ENCODE assay signal across 1 cellular context in the genomic region with DNA sequence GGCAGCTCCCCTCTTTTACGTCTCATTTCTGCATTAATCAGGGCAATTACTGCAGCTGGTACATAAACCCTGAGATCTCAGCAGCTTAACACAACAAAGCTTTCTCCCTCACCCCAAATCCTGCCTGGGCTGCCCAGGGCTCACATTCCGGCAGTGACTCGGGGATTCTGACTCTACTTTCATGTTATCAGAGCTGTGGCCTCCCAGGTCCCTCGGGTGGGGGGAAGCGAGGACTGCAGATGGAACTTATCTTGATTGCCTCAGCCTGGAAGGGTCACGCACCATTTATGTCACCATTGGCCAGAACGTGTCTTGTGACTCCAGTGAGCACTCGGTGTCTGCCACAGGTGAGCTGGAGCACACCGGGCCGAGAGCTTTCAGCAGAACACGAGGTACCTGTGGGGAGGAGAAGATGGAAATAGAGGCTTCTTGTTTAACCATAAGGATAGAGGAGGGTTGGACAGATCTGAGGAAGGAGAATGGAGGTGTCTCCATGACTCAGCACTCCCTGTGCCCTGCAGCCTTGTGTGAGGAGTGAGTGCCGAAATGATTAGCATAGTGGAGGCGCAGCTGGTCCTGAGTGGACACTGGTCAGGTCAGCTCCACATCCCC.
TF ChIP-seq lines count a peak whose summit lies in the region.

No MANE protein-coding gene starts in this region.

TF ChIP-seq in K562, 482 proteins besides CTCF, POLR2A, EP300 and RAD21 (continued from another document and continues in another):
- TF ChIP-seq PHF20 (IDR thresholded peaks at IDR 0.05; ENCODE audit: partially characterized antibody) (no peak), BHLHE40 (IDR thresholded peaks at IDR 0.05; ENCODE audit: low read length) (peak; percentile 56; the same call in 1 of the 2 replicates), SMARCA5 (IDR thresholded peaks at IDR 0.05) (no peak), PRDM10 (IDR thresholded peaks at IDR 0.05; ENCODE audit: partially characterized antibody) (peak; percentile 5), ZNF316 (IDR thresholded peaks at IDR 0.05) (peak; percentile 98), RBFOX2 (IDR thresholded peaks at IDR 0.05; ENCODE audit: low read depth, low read length) (peak; percentile 52), BMI1 (IDR thresholded peaks at IDR 0.05; ENCODE audit: low read length) (no peak), CXXC5 (CRISPR knock-in tag; IDR thresholded peaks at IDR 0.05) (peak; percentile 51), THAP7 (CRISPR knock-in tag; IDR thresholded peaks at IDR 0.05) (no peak), CREM (IDR thresholded peaks at IDR 0.05; ENCODE audit: low read depth) (0 out of 2 replicates have a peak, but pooled peaks have one; percentile 14), BRF1 (IDR thresholded peaks at IDR 0.05; ENCODE audit: borderline replicate concordance, extremely low read depth, insufficient read length) (no peak), TEAD2 (tag; IDR thresholded peaks at IDR 0.05) (peak; percentile 88), ZNF644 (tag; IDR thresholded peaks at IDR 0.05; ENCODE audit: low read depth) (peak; percentile 65; the same call in 1 of the 2 replicates), SMARCC2 (IDR thresholded peaks at IDR 0.05; ENCODE audit: low read depth) (peak; percentile 64; the same call in 1 of the 2 replicates), ZNF766 (CRISPR knock-in tag; conservative IDR thresholded peaks at IDR 0.05) (peak; percentile 54; the same call in 1 of the 2 replicates), FOXM1 (IDR thresholded peaks at IDR 0.05; ENCODE audit: low read depth) (peak; percentile 39; the same call in 1 of the 2 replicates), FOXM1 (CRISPR knock-in tag; IDR thresholded peaks at IDR 0.05; ENCODE audit: low read depth) (no peak), CBX3 (IDR thresholded peaks at IDR 0.05; ENCODE audit: borderline replicate concordance in 1 of 2, low read length in 2 of 2) (0 out of 3 replicates have a peak, but pooled peaks of 1 of the 2 experiments have one; percentile 25), ATF3 (IDR thresholded peaks at IDR 0.05) (peak; percentile 76; the same call in 1 of the 2 replicates), ATF3 (CRISPR knock-in tag; conservative IDR thresholded peaks at IDR 0.05) (no peak), ESRRA (IDR thresholded peaks at IDR 0.05; ENCODE audit: borderline replicate concordance, low read depth) (peak; percentile 41; the same call in 1 of the 2 replicates), MLX (CRISPR knock-in tag; conservative IDR thresholded peaks at IDR 0.05) (no peak), ERF (CRISPR knock-in tag; IDR thresholded peaks at IDR 0.05) (no peak), CBX1 (IDR thresholded peaks at IDR 0.05; ENCODE audit: low read depth) (no peak), HDAC2 (IDR thresholded peaks at IDR 0.05) (peak; percentile 83), DNMT1 (IDR thresholded peaks at IDR 0.05) (no peak)
- TF ChIP-seq, protein P1, sequence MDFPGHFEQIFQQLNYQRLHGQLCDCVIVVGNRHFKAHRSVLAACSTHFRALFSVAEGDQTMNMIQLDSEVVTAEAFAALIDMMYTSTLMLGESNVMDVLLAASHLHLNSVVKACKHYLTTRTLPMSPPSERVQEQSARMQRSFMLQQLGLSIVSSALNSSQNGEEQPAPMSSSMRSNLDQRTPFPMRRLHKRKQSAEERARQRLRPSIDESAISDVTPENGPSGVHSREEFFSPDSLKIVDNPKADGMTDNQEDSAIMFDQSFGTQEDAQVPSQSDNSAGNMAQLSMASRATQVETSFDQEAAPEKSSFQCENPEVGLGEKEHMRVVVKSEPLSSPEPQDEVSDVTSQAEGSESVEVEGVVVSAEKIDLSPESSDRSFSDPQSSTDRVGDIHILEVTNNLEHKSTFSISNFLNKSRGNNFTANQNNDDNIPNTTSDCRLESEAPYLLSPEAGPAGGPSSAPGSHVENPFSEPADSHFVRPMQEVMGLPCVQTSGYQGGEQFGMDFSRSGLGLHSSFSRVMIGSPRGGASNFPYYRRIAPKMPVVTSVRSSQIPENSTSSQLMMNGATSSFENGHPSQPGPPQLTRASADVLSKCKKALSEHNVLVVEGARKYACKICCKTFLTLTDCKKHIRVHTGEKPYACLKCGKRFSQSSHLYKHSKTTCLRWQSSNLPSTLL (IDR thresholded peaks at IDR 0.05) = no peak
- TF ChIP-seq, protein P2, sequence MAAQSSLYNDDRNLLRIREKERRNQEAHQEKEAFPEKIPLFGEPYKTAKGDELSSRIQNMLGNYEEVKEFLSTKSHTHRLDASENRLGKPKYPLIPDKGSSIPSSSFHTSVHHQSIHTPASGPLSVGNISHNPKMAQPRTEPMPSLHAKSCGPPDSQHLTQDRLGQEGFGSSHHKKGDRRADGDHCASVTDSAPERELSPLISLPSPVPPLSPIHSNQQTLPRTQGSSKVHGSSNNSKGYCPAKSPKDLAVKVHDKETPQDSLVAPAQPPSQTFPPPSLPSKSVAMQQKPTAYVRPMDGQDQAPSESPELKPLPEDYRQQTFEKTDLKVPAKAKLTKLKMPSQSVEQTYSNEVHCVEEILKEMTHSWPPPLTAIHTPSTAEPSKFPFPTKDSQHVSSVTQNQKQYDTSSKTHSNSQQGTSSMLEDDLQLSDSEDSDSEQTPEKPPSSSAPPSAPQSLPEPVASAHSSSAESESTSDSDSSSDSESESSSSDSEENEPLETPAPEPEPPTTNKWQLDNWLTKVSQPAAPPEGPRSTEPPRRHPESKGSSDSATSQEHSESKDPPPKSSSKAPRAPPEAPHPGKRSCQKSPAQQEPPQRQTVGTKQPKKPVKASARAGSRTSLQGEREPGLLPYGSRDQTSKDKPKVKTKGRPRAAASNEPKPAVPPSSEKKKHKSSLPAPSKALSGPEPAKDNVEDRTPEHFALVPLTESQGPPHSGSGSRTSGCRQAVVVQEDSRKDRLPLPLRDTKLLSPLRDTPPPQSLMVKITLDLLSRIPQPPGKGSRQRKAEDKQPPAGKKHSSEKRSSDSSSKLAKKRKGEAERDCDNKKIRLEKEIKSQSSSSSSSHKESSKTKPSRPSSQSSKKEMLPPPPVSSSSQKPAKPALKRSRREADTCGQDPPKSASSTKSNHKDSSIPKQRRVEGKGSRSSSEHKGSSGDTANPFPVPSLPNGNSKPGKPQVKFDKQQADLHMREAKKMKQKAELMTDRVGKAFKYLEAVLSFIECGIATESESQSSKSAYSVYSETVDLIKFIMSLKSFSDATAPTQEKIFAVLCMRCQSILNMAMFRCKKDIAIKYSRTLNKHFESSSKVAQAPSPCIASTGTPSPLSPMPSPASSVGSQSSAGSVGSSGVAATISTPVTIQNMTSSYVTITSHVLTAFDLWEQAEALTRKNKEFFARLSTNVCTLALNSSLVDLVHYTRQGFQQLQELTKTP (IDR thresholded peaks at IDR 0.05; ENCODE audit: low read depth in 1 of 2, partially characterized antibody in 2 of 2) = peak in 1 of 2 experiments; percentile 56
- TF ChIP-seq, protein P3, sequence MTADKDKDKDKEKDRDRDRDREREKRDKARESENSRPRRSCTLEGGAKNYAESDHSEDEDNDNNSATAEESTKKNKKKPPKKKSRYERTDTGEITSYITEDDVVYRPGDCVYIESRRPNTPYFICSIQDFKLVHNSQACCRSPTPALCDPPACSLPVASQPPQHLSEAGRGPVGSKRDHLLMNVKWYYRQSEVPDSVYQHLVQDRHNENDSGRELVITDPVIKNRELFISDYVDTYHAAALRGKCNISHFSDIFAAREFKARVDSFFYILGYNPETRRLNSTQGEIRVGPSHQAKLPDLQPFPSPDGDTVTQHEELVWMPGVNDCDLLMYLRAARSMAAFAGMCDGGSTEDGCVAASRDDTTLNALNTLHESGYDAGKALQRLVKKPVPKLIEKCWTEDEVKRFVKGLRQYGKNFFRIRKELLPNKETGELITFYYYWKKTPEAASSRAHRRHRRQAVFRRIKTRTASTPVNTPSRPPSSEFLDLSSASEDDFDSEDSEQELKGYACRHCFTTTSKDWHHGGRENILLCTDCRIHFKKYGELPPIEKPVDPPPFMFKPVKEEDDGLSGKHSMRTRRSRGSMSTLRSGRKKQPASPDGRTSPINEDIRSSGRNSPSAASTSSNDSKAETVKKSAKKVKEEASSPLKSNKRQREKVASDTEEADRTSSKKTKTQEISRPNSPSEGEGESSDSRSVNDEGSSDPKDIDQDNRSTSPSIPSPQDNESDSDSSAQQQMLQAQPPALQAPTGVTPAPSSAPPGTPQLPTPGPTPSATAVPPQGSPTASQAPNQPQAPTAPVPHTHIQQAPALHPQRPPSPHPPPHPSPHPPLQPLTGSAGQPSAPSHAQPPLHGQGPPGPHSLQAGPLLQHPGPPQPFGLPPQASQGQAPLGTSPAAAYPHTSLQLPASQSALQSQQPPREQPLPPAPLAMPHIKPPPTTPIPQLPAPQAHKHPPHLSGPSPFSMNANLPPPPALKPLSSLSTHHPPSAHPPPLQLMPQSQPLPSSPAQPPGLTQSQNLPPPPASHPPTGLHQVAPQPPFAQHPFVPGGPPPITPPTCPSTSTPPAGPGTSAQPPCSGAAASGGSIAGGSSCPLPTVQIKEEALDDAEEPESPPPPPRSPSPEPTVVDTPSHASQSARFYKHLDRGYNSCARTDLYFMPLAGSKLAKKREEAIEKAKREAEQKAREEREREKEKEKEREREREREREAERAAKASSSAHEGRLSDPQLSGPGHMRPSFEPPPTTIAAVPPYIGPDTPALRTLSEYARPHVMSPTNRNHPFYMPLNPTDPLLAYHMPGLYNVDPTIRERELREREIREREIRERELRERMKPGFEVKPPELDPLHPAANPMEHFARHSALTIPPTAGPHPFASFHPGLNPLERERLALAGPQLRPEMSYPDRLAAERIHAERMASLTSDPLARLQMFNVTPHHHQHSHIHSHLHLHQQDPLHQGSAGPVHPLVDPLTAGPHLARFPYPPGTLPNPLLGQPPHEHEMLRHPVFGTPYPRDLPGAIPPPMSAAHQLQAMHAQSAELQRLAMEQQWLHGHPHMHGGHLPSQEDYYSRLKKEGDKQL (CRISPR knock-in tag; IDR thresholded peaks at IDR 0.05; ENCODE audit: borderline replicate concordance) = no peak
